ENCODE assay signal across 1 cellular context in the genomic region with DNA sequence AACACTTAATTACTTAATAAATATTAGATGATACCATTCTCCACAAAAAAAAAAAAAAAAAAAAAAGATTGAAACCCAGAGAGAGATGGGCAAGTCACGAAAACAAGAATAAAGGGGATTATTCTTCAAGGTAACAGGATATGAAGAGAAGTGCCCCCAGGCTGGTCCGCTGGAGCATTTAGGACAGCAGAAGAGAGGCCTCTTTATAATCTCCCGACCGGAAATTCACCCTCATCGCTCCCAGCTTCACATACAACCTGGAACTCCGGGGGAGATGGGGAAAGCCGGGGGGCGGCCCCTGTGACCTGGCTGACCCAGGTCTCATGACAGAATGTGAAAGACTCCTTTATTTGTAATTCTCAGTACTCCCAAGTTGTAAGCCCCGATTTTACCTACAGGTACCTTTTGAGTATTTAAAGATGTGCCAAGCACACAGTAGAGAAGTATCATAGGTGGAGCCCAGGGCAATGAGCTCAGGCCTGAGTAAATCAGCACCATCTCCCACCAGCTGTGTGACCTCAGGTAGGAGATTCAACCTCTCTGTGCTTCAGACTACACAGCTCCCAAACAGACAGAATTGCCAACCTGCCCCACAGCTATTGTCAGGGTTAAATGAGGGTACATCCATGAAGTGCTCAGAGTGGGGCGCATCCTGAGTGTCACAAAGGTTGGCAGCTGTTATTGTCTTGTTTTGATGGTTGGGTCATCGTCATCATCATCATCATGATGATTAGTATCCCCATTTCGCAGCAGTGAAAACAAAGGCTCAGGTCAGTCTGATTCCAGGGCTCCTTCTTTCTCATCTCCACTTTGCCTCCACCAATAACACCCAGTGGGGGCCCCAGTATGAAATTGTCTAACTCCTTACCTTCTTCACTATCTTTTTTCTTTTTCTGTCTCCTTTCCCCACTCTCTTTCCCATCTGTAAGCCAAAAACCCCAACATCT.
TF ChIP-seq lines count a peak whose summit lies in the region.

No MANE protein-coding gene starts in this region.

TF ChIP-seq in HepG2, 621 proteins besides CTCF, POLR2A, EP300 and RAD21:
- TF ChIP-seq, protein P1, sequence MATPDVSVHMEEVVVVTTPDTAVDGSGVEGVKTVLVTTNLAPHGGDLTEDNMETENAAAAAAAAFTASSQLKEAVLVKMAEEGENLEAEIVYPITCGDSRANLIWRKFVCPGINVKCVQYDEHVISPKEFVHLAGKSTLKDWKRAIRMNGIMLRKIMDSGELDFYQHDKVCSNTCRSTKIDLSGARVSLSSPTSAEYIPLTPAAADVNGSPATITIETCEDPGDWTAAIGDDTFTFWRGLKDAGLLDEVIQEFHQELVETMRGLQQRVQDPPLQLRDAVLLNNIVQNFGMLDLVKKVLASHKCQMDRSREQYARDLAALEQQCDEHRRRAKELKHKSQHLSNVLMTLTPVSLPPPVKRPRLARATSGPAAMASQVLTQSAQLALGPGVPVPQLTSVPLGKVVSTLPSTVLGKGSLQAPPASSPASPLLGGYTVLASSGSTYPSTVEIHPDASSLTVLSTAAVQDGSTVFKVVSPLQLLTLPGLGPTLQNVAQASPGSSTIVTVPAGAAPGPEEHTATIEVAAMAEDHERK (CRISPR knock-in tag; IDR thresholded peaks at IDR 0.05; ENCODE audit: low read depth): no peak
- TF ChIP-seq ZNF761 (CRISPR knock-in tag; conservative IDR thresholded peaks at IDR 0.05) (no peak), ZNF768 (CRISPR knock-in tag; IDR thresholded peaks at IDR 0.05) (peak; percentile 91), ZNF777 (CRISPR knock-in tag; IDR thresholded peaks at IDR 0.05) (no peak), ZNF510 (CRISPR knock-in tag; IDR thresholded peaks at IDR 0.05; ENCODE audit: low read depth) (0 out of 2 replicates have a peak, but pooled peaks have one; percentile 13), KDM5A (IDR thresholded peaks at IDR 0.05; ENCODE audit: borderline replicate concordance, low read length) (no peak), ZNF629 (CRISPR knock-in tag; conservative IDR thresholded peaks at IDR 0.05) (peak; percentile 72), HES4 (CRISPR knock-in tag; IDR thresholded peaks at IDR 0.05; ENCODE audit: borderline replicate concordance) (no peak), ZSCAN9 (CRISPR knock-in tag; IDR thresholded peaks at IDR 0.05; ENCODE audit: borderline replicate concordance) (no peak), ZBTB7A (CRISPR knock-in tag; IDR thresholded peaks at IDR 0.05) (no peak), ZMYM3 (CRISPR knock-in tag; IDR thresholded peaks at IDR 0.05) (peak; percentile 90), KAT8 (CRISPR knock-in tag; IDR thresholded peaks at IDR 0.05) (no peak), HOXA5 (CRISPR knock-in tag; IDR thresholded peaks at IDR 0.05) (no peak), RXRB (CRISPR knock-in tag; IDR thresholded peaks at IDR 0.05; ENCODE audit: borderline replicate concordance) (no peak), MED1 (CRISPR knock-in tag; IDR thresholded peaks at IDR 0.05) (no peak), BRD4 (CRISPR knock-in tag; IDR thresholded peaks at IDR 0.05) (peak; percentile 58; the same call in 1 of the 2 replicates), EHMT2 (IDR thresholded peaks at IDR 0.05; ENCODE audit: borderline replicate concordance, low read depth, low read length) (no peak), MBD4 (IDR thresholded peaks at IDR 0.05; ENCODE audit: borderline replicate concordance, low read length) (no peak), ONECUT2 (CRISPR knock-in tag; IDR thresholded peaks at IDR 0.05) (no peak), RBM39 (IDR thresholded peaks at IDR 0.05; ENCODE audit: low read depth, low read length, poor library complexity, severe bottlenecking) (no peak)
- TF ChIP-seq, protein P2, sequence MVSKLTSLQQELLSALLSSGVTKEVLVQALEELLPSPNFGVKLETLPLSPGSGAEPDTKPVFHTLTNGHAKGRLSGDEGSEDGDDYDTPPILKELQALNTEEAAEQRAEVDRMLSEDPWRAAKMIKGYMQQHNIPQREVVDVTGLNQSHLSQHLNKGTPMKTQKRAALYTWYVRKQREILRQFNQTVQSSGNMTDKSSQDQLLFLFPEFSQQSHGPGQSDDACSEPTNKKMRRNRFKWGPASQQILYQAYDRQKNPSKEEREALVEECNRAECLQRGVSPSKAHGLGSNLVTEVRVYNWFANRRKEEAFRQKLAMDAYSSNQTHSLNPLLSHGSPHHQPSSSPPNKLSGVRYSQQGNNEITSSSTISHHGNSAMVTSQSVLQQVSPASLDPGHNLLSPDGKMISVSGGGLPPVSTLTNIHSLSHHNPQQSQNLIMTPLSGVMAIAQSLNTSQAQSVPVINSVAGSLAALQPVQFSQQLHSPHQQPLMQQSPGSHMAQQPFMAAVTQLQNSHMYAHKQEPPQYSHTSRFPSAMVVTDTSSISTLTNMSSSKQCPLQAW (CRISPR knock-in tag; IDR thresholded peaks at IDR 0.05): no peak
- TF ChIP-seq, protein P3, sequence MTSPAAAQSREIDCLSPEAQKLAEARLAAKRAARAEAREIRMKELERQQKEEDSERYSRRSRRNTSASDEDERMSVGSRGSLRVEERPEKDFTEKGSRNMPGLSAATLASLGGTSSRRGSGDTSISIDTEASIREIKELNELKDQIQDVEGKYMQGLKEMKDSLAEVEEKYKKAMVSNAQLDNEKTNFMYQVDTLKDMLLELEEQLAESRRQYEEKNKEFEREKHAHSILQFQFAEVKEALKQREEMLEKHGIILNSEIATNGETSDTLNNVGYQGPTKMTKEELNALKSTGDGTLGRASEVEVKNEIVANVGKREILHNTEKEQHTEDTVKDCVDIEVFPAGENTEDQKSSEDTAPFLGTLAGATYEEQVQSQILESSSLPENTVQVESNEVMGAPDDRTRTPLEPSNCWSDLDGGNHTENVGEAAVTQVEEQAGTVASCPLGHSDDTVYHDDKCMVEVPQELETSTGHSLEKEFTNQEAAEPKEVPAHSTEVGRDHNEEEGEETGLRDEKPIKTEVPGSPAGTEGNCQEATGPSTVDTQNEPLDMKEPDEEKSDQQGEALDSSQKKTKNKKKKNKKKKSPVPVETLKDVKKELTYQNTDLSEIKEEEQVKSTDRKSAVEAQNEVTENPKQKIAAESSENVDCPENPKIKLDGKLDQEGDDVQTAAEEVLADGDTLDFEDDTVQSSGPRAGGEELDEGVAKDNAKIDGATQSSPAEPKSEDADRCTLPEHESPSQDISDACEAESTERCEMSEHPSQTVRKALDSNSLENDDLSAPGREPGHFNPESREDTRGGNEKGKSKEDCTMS (CRISPR knock-in tag; conservative IDR thresholded peaks at IDR 0.05): no peak
